In genomic region chr12:49296034-49296835, GRCh38 we compare ENCODE assay signal across 1 cellular context.
TF ChIP-seq lines count a peak whose summit lies in the region.

No MANE protein-coding gene starts in this region.

TF ChIP-seq in HEK293, 187 proteins besides CTCF, POLR2A, EP300 and RAD21 (continued from another document):
- no peak for TF ChIP-seq ZNF518A (tag by site-specific recombination; conservative IDR thresholded peaks at IDR 0.05; ENCODE audit: low read depth)
- TF ChIP-seq ZNF610 (tag by site-specific recombination; IDR thresholded peaks at IDR 0.05; ENCODE audit: borderline replicate concordance): no peak; the same call in 1 of the 2 replicates
- peak; percentile 43; the same call in 1 of the 2 replicates for TF ChIP-seq ZNF76 (tag by site-specific recombination; IDR thresholded peaks at IDR 0.05; ENCODE audit: borderline replicate concordance, low read depth)
- TF ChIP-seq GLIS2 (tag by site-specific recombination; IDR thresholded peaks at IDR 0.05): peak; percentile 83
- peak; percentile 79 for TF ChIP-seq ZBTB10 (tag by site-specific recombination; IDR thresholded peaks at IDR 0.05)
- TF ChIP-seq KLF16 (tag by site-specific recombination; IDR thresholded peaks at IDR 0.05): peak; percentile 64
- TF ChIP-seq ZNF341 (tag by site-specific recombination; IDR thresholded peaks at IDR 0.05; ENCODE audit: low read depth): peak; percentile 32; the same call in 1 of the 2 replicates
- no peak for TF ChIP-seq ZNF23 (tag by site-specific recombination; IDR thresholded peaks at IDR 0.05; ENCODE audit: borderline replicate concordance)
- TF ChIP-seq ZXDB (tag by site-specific recombination; IDR thresholded peaks at IDR 0.05): peak; percentile 27; the same call in 1 of the 2 replicates
- TF ChIP-seq ZNF843 (tag by site-specific recombination; IDR thresholded peaks at IDR 0.05): 0 out of 2 replicates have a peak, but pooled peaks have one; percentile 9
- no peak for TF ChIP-seq ZNF266 (tag by site-specific recombination; IDR thresholded peaks at IDR 0.05; ENCODE audit: low read depth)
- TF ChIP-seq ZNF473 (tag by site-specific recombination; IDR thresholded peaks at IDR 0.05): no peak
- TF ChIP-seq RBAK (tag by site-specific recombination; IDR thresholded peaks at IDR 0.05): no peak
- TF ChIP-seq ZFHX2 (tag by site-specific recombination; conservative IDR thresholded peaks at IDR 0.05): peak; percentile 85
- TF ChIP-seq ZNF654 (tag by site-specific recombination; IDR thresholded peaks at IDR 0.05; ENCODE audit: low read depth): peak; percentile 22; the same call in 1 of the 2 replicates
- TF ChIP-seq EGR2 (tag by site-specific recombination; IDR thresholded peaks at IDR 0.05; ENCODE audit: low read depth): peak; percentile 77
- TF ChIP-seq ZNF292 (tag by site-specific recombination; IDR thresholded peaks at IDR 0.05; ENCODE audit: borderline replicate concordance, low read depth): no peak
- TF ChIP-seq ZSCAN30 (tag by site-specific recombination; IDR thresholded peaks at IDR 0.05): peak; percentile 77
- TF ChIP-seq INSM2 (tag by site-specific recombination; IDR thresholded peaks at IDR 0.05): no peak
- TF ChIP-seq ZNF175 (tag by site-specific recombination; IDR thresholded peaks at IDR 0.05): no peak
- no peak for TF ChIP-seq ZNF335 (tag by site-specific recombination; conservative IDR thresholded peaks at IDR 0.05)
- TF ChIP-seq ZBTB7A (tag by site-specific recombination; IDR thresholded peaks at IDR 0.05; ENCODE audit: low read depth): peak; percentile 33; the same call in 1 of the 2 replicates
- 0 out of 2 replicates have a peak, but pooled peaks have one; percentile 21 for TF ChIP-seq KLF17 (tag by site-specific recombination; IDR thresholded peaks at IDR 0.05)
- TF ChIP-seq ZNF692 (tag by site-specific recombination; IDR thresholded peaks at IDR 0.05): peak; percentile 65
- TF ChIP-seq IKZF3 (tag by site-specific recombination; IDR thresholded peaks at IDR 0.05): no peak
- TF ChIP-seq PRDM2 (tag by site-specific recombination; IDR thresholded peaks at IDR 0.05; ENCODE audit: borderline replicate concordance): no peak
- TF ChIP-seq ZNF302 (tag by site-specific recombination; IDR thresholded peaks at IDR 0.05; ENCODE audit: low read depth): peak; percentile 30; the same call in 1 of the 2 replicates
- no peak for TF ChIP-seq PRDM1 (tag by site-specific recombination; IDR thresholded peaks at IDR 0.05)
- peak; percentile 12; the same call in 1 of the 2 replicates for TF ChIP-seq ZNF366 (tag by site-specific recombination; conservative IDR thresholded peaks at IDR 0.05)
- peak; percentile 100 for TF ChIP-seq SCRT2 (tag by site-specific recombination; IDR thresholded peaks at IDR 0.05)
- no peak for TF ChIP-seq ZNF664 (tag by site-specific recombination; IDR thresholded peaks at IDR 0.05)
- no peak for TF ChIP-seq ZNF391 (tag by site-specific recombination; IDR thresholded peaks at IDR 0.05; ENCODE audit: borderline replicate concordance, low read depth)
- TF ChIP-seq TRIM28 (IDR thresholded peaks at IDR 0.05; ENCODE audit: borderline replicate concordance, low read length): no peak
